Comparison of ENCODE assay signal across 20 cellular contexts in the genomic region with DNA sequence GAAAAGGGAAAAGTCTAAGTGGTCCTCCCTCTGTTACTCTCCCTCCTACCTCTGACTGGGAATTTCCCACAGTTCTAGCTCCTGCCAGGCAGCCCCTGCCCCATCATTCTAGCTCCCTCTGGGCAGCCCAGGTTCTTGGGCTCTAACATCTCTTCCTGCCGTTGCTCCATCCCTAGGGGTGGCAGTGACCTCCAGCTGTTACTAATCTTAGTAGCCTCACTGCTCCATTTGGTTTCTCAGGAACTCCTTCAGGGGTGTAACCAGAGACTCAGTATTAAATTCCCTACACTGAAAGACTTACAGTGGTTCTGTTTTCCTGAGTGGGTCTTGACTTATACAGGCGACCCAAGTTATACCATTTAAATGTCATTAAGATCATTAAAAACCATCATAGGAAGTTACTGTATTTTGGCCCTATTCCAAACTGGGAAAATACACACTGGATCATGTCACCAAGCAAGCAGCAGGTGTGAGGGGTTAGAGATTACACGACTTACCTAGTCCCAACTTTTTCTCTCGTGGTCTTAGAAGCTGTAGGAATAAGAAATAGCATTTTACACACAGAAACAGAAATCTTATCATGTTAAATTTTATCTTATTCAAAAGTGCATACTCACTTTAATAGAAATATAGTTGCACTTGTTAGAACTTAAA.
"Had no signal": no experiment of that assay in that cellular context is flagged by ENCODE, and none has a peak within 500 bp of the region (broad histone marks: within the 10 kb centered on the region; RNA-seq: fewer than 3 reads in every experiment).

No MANE protein-coding gene starts in this region.

- ATAC-seq: activated CD4-positive, CD25-positive, alpha-beta regulatory T cell treated with anti-CD3 and anti-CD28 coated beads, Interleukin-2, amount 50 U/mL, for 24 hours; activated CD8-positive, alpha-beta memory T cell treated with anti-CD3 and anti-CD28 coated beads, Interleukin-2, amount 10 ng/mL, durations not matched to agents 7 days and 5 days; body of pancreas; SK-N-SH treated with all-trans-retinoic acid at 6 μM for 48 hours had no signal

- H3K9me3 ChIP-seq: ascending aorta, body of pancreas, SJSA1 had no signal

- H3K27me3 Mint-ChIP-seq: activated CD8-positive, alpha-beta memory T cell treated with anti-CD3 and anti-CD28 coated beads, Interleukin-2, amount 10 ng/mL, durations not matched to agents 7 days and 5 days had no signal

- H3K27ac Mint-ChIP-seq: activated CD8-positive, alpha-beta memory T cell treated with anti-CD3 and anti-CD28 coated beads, Interleukin-2, amount 10 ng/mL, durations not matched to agents 7 days and 5 days; activated T-helper 2 cell treated with anti-CD3 and anti-CD28 coated beads, Interferon-gamma antibody, Interleukin-2, Interleukin-4, amounts not matched to agents 10 μg/mL and 5 μg/mL and 100 μg/mL, durations not matched to agents 14 hours and 24 hours and 36 hours had no signal

- H3K27me3 ChIP-seq: ascending aorta, body of pancreas, SJSA1 had no signal

- H3K27ac ChIP-seq: ascending aorta, body of pancreas, SJSA1 had no signal

- H3K4me1 ChIP-seq: ascending aorta, body of pancreas, SJSA1 had no signal

- DNase-seq: activated CD4-positive, alpha-beta T cell treated with anti-CD3 and anti-CD28 coated beads for 4 hours; activated CD8-positive, alpha-beta memory T cell treated with anti-CD3 and anti-CD28 coated beads, Interleukin-2, amount 10 ng/mL, durations not matched to agents 7 days and 5 days; activated naive CD4-positive, alpha-beta T cell treated with anti-CD3 and anti-CD28 coated beads, Interleukin-2, amount 50 U/mL, for 16 hours; activated T-cell treated with anti-CD3 and anti-CD28 coated beads, Interleukin-2, amount 50 U/mL, for 48 hours; amniotic stem cell; body of pancreas; central memory CD4-positive, alpha-beta T cell; KG1; NCI-H1048; NCI-H146; NCI-H187 treated with DMSO at 0.1 percent for 48 hours; NCI-H2107; NCI-H510A treated with DMSO at 0.1 percent for 48 hours; SHP77; SW 1271 had no signal

- H3K4me3 Mint-ChIP-seq: activated CD8-positive, alpha-beta memory T cell treated with anti-CD3 and anti-CD28 coated beads, Interleukin-2, amount 10 ng/mL, durations not matched to agents 7 days and 5 days had no signal

- H3K9me3 Mint-ChIP-seq: activated T-helper 2 cell treated with anti-CD3 and anti-CD28 coated beads, Interferon-gamma antibody, Interleukin-2, Interleukin-4, amounts not matched to agents 10 μg/mL and 5 μg/mL and 100 μg/mL, durations not matched to agents 14 hours and 24 hours and 36 hours had no signal

- H3K4me3 ChIP-seq: ascending aorta, body of pancreas, SJSA1 had no signal
